Comparison of ENCODE assay signal across 10 cellular contexts in the genomic region with DNA sequence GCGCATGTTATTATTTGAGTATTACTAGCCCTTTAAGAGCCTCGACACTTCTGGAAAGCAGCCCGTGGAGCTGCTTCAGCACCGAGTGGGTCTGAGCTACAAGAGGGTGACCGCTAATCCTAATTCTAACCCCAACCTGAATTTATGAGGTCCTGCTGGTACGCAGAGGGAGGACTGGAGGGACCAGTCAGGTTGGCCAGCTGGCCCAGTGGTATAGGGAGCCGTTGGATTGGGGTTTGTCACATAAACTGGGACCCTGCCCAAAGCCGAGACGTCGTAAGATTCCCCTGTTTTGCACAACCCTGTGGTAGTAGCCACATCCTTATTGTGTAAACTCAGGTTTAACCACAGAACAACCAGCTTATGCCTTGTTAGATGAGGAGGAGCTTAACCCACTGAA.
DNase-seq lines count a peak whose midpoint lies in the region; ATAC-seq and TF ChIP-seq lines count a peak whose summit lies in the region.
"Had no signal": no experiment of that assay in that cellular context is flagged by ENCODE, and none has a peak within 500 bp of the region (broad histone marks: within the 10 kb centered on the region; RNA-seq: fewer than 3 reads in every experiment).

No MANE protein-coding gene starts in this region.

- H3K27me3 Mint-ChIP-seq in CD8-positive, alpha-beta T cell (ENCODE audit: low read depth) = peaks cover 8% of the 10 kb centered on the region
- H3K27me3 Mint-ChIP-seq in activated T-helper 1 cell treated with anti-CD3 and anti-CD28 coated beads, Interleukin-12 subunit alpha, Interleukin-12 subunit beta, Interleukin-2, Interleukin-4 antibody, amounts not matched to agents 30 ng/mL and 10 ng/mL and 1 ng/mL, durations not matched to agents 14 hours and 24 hours and 36 hours (ENCODE audit: insufficient read depth) = peaks cover 26% of the 10 kb centered on the region

- H3K27ac Mint-ChIP-seq in CD8-positive, alpha-beta T cell = no peak overlapping the region
- H3K27ac Mint-ChIP-seq in activated T-helper 1 cell treated with anti-CD3 and anti-CD28 coated beads, Interleukin-12 subunit alpha, Interleukin-12 subunit beta, Interleukin-2, Interleukin-4 antibody, amounts not matched to agents 30 ng/mL and 10 ng/mL and 1 ng/mL, durations not matched to agents 14 hours and 24 hours and 36 hours = peak overlapping the region; percentile 13

- peak overlapping the region; percentile 55 for H3K4me3 Mint-ChIP-seq in CD8-positive, alpha-beta T cell
- H3K4me3 Mint-ChIP-seq in activated T-helper 1 cell treated with anti-CD3 and anti-CD28 coated beads, Interleukin-12 subunit alpha, Interleukin-12 subunit beta, Interleukin-2, Interleukin-4 antibody, amounts not matched to agents 30 ng/mL and 10 ng/mL and 1 ng/mL, durations not matched to agents 14 hours and 24 hours and 36 hours = peak overlapping the region; percentile 75
- H3K4me3 Mint-ChIP-seq: naive B cell had no signal

- H3K27ac ChIP-seq in CD8-positive, alpha-beta T cell (ENCODE audit: low read depth, low read length) = no peak overlapping the region
- no peak overlapping the region for H3K27ac ChIP-seq in lower lobe of right lung
- no peak overlapping the region for H3K27ac ChIP-seq in foreskin keratinocyte
- H3K27ac ChIP-seq: RWPE1 had no signal

- H3K9me3 ChIP-seq in CD8-positive, alpha-beta T cell (ENCODE audit: low read length) = no peaks in the 10 kb centered on the region
- H3K9me3 ChIP-seq in lower lobe of right lung = no peaks in the 10 kb centered on the region

- H3K36me3 Mint-ChIP-seq in CD8-positive, alpha-beta T cell = no peaks in the 10 kb centered on the region
- H3K36me3 Mint-ChIP-seq in activated T-helper 1 cell treated with anti-CD3 and anti-CD28 coated beads, Interleukin-12 subunit alpha, Interleukin-12 subunit beta, Interleukin-2, Interleukin-4 antibody, amounts not matched to agents 30 ng/mL and 10 ng/mL and 1 ng/mL, durations not matched to agents 14 hours and 24 hours and 36 hours (ENCODE audit: low read depth) = no peaks in the 10 kb centered on the region
- H3K36me3 Mint-ChIP-seq: naive B cell had no signal

- H3K27me3 ChIP-seq in CD8-positive, alpha-beta T cell (ENCODE audit: insufficient read depth, low read length) = no peaks in the 10 kb centered on the region
- H3K27me3 ChIP-seq in lower lobe of right lung (ENCODE audit: low read depth) (no peaks in the 10 kb centered on the region), foreskin keratinocyte (no peaks in the 10 kb centered on the region)

- intact Hi-C loops in CD8-positive, alpha-beta T cell (cut with DNase I, micrococcal nuclease) = no loop called here
- intact Hi-C loops in activated T-helper 1 cell treated with anti-CD3 and anti-CD28 coated beads, Interleukin-12 subunit alpha, Interleukin-12 subunit beta, Interleukin-2, Interleukin-4 antibody, amounts not matched to agents 30 ng/mL and 10 ng/mL and 1 ng/mL, durations not matched to agents 14 hours and 24 hours and 36 hours (cut with micrococcal nuclease) = loop anchor here (2.0 to 5.0 kb wide), 2 partner anchors 60 to 135 kb away; no protein-coding TSS in a partner anchor
- intact Hi-C loops in lower lobe of right lung (cut with DNase I) = no loop called here

- peaks cover 7% of the 10 kb centered on the region for H3K4me1 ChIP-seq in CD8-positive, alpha-beta T cell (ENCODE audit: insufficient read depth, low read length)
- H3K4me1 ChIP-seq in lower lobe of right lung (peaks cover 11% of the 10 kb centered on the region), foreskin keratinocyte (peaks cover 3% of the 10 kb centered on the region)

- ATAC-seq in CD8-positive, alpha-beta T cell = peak; percentile 52
- ATAC-seq in lower lobe of right lung = peak; percentile 72 to 85
- ATAC-seq in GM21515 (IDR thresholded peaks at IDR 0.05; ENCODE audit: unreplicated experiment) = no peak
- no peak for ATAC-seq in GM19324 (IDR thresholded peaks at IDR 0.05; ENCODE audit: low FRiP score, unreplicated experiment)
- ATAC-seq in foreskin keratinocyte = no peak

- H3K4me1 Mint-ChIP-seq in CD8-positive, alpha-beta T cell (ENCODE audit: low read depth) = peaks cover 7% of the 10 kb centered on the region
- H3K4me1 Mint-ChIP-seq in activated T-helper 1 cell treated with anti-CD3 and anti-CD28 coated beads, Interleukin-12 subunit alpha, Interleukin-12 subunit beta, Interleukin-2, Interleukin-4 antibody, amounts not matched to agents 30 ng/mL and 10 ng/mL and 1 ng/mL, durations not matched to agents 14 hours and 24 hours and 36 hours (ENCODE audit: low read depth) = peaks cover 27% of the 10 kb centered on the region

- H3K4me3 ChIP-seq in CD8-positive, alpha-beta T cell (ENCODE audit: low read depth, low read length) = no peak overlapping the region
- peak overlapping the region; percentile 20 for H3K4me3 ChIP-seq in lower lobe of right lung

- POLR2A ChIA-PET in CD8-positive, alpha-beta T cell (lab: Charles Lee) = no interaction called here

- TF ChIP-seq CTCF in CD8-positive, alpha-beta T cell (IDR thresholded peaks at IDR 0.05) = no peak
- TF ChIP-seq CTCF in lower lobe of right lung (IDR thresholded peaks at IDR 0.05) = no peak
- TF ChIP-seq CTCF in foreskin keratinocyte (conservative IDR thresholded peaks at IDR 0.05) = no peak

- H3K36me3 ChIP-seq in CD8-positive, alpha-beta T cell (ENCODE audit: insufficient read depth, low read length) = no peaks in the 10 kb centered on the region
- H3K36me3 ChIP-seq in lower lobe of right lung = no peaks in the 10 kb centered on the region

- DNase-seq in CD8-positive, alpha-beta T cell = peak in 2 of 7 experiments; percentile 16 to 50
- DNase-seq in KG1 (lab: John Stamatoyannopoulos, UW) = peak; percentile 67
- peak; percentile 48 for DNase-seq in activated T-helper 1 cell treated with anti-CD3 and anti-CD28 coated beads, Interleukin-12 subunit alpha, Interleukin-12 subunit beta, Interleukin-2, Interleukin-4 antibody, amounts not matched to agents 30 ng/mL and 10 ng/mL and 1 ng/mL, durations not matched to agents 14 hours and 24 hours and 36 hours (ENCODE audit: low spot score)
- peak; percentile 52 for DNase-seq in lower lobe of right lung
- DNase-seq in foreskin keratinocyte = no peak
- DNase-seq in cerebellar nuclear complex (lab: John Stamatoyannopoulos, UW) = no peak
- DNase-seq: naive B cell had no signal

- H3K9me3 Mint-ChIP-seq in CD8-positive, alpha-beta T cell = no peaks in the 10 kb centered on the region
- H3K9me3 Mint-ChIP-seq in activated T-helper 1 cell treated with anti-CD3 and anti-CD28 coated beads, Interleukin-12 subunit alpha, Interleukin-12 subunit beta, Interleukin-2, Interleukin-4 antibody, amounts not matched to agents 30 ng/mL and 10 ng/mL and 1 ng/mL, durations not matched to agents 14 hours and 24 hours and 36 hours = peaks cover 4% of the 10 kb centered on the region

- CTCF ChIA-PET in CD8-positive, alpha-beta T cell (lab: Charles Lee) = no interaction called here

Comparison
In these comparisons a context has a peak if more than half of its experiments do, and no peak if none do; other contexts are left out.
1. ATAC-seq: peak in CD8-positive, alpha-beta T cell (single experiment) and lower lobe of right lung (2 of 2); none in GM21515 (single experiment), GM19324 (single experiment) and foreskin keratinocyte (single experiment).
2. DNase-seq: peak in KG1 (single experiment), activated T-helper 1 cell treated with anti-CD3 and anti-CD28 coated beads, Interleukin-12 subunit alpha, Interleukin-12 subunit beta, Interleukin-2, Interleukin-4 antibody, amounts not matched to agents 30 ng/mL and 10 ng/mL and 1 ng/mL, durations not matched to agents 14 hours and 24 hours and 36 hours (single experiment) and lower lobe of right lung (single experiment); none in foreskin keratinocyte (0 of 2) and cerebellar nuclear complex (0 of 2).